In genomic region chr9:122092611-122093506, GRCh38 we compare ENCODE assay signal across 8 cellular contexts. TPM values are rescaled to one million over a fixed set of nuclear protein-coding genes. Genes with fewer than 3 reads are reported as not detected.
DNase-seq lines count a peak whose midpoint lies in the region; ATAC-seq and TF ChIP-seq lines count a peak whose summit lies in the region.

TTLL11 (minus strand) TSS chr9:122093308; CDS start chr9:122093148, 160 bp downstream.

- peak within 1 kb of the TSS; percentile 81 for H3K4me3 Mint-ChIP-seq in activated T-cell treated with anti-CD3 and anti-CD28 coated beads, Interleukin-2, amount 50 U/mL, for 24 hours

- peak within 1 kb of the TSS; percentile 69 to 87 for H3K4me3 ChIP-seq in muscle layer of duodenum (ENCODE audit: low read depth in 1 of 2, low read length in 2 of 2)

- no peaks in the 10 kb centered on the region for H3K36me3 ChIP-seq in muscle layer of duodenum (ENCODE audit: control insufficient read depth in 1 of 2, insufficient read depth in 2 of 2, low read length in 2 of 2)

- H3K27ac Mint-ChIP-seq in activated T-cell treated with anti-CD3 and anti-CD28 coated beads, Interleukin-2, amount 50 U/mL, for 24 hours = peak within 1 kb of the TSS; percentile 77

- ATAC-seq in GM21619 (IDR thresholded peaks at IDR 0.05; ENCODE audit: unreplicated experiment) (peak; percentile 88), esophagus mucosa (peak; percentile 98)

- peaks cover 6 to 45% of the 10 kb centered on the region in 2 donors for H3K4me1 ChIP-seq in muscle layer of duodenum (ENCODE audit: control insufficient read depth in 1 of 2, insufficient read depth in 2 of 2, low read length in 2 of 2)

- no peaks in the 10 kb centered on the region for H3K27me3 ChIP-seq in muscle layer of duodenum (ENCODE audit: low read depth, low read length)

- DNase-seq in DMS153 treated with DMSO at 0.1 percent for 48 hours (lab: John Stamatoyannopoulos, UW; ENCODE audit: unreplicated experiment) = peak; percentile 82
- DNase-seq in OCI-M2 (lab: John Stamatoyannopoulos, UW; ENCODE audit: unreplicated experiment) = peak; percentile 17
- DNase-seq in activated T-cell treated with anti-CD3 and anti-CD28 coated beads, Interleukin-2, amount 50 U/mL, for 24 hours = peak; percentile 97
- DNase-seq in stimulated activated CD8-positive, alpha-beta memory T cell treated with anti-CD3 and anti-CD28 coated beads, Interleukin-7, amount 100 ng/mL, for 24 hours (ENCODE audit: low read depth) = peak; percentile 95

- H3K4me1 Mint-ChIP-seq in activated T-cell treated with anti-CD3 and anti-CD28 coated beads, Interleukin-2, amount 50 U/mL, for 24 hours (ENCODE audit: low read depth) = peaks cover 41% of the 10 kb centered on the region

- no peaks in the 10 kb centered on the region for H3K9me3 Mint-ChIP-seq in activated T-cell treated with anti-CD3 and anti-CD28 coated beads, Interleukin-2, amount 50 U/mL, for 24 hours

- peaks cover 13% of the 10 kb centered on the region for H3K36me3 Mint-ChIP-seq in activated T-cell treated with anti-CD3 and anti-CD28 coated beads, Interleukin-2, amount 50 U/mL, for 24 hours (ENCODE audit: low read depth)

- H3K9me3 ChIP-seq in muscle layer of duodenum (ENCODE audit: control insufficient read depth in 1 of 2, low read length in 2 of 2) = no peaks in the 10 kb centered on the region

- no peak for TF ChIP-seq RAD21 in Ishikawa (IDR thresholded peaks at IDR 0.05; ENCODE audit: low read depth)

- no peak within 1 kb of the TSS for H3K27ac ChIP-seq in muscle layer of duodenum (ENCODE audit: low read length)

- no peak for TF ChIP-seq EP300 in Ishikawa (IDR thresholded peaks at IDR 0.05; ENCODE audit: borderline replicate concordance)

- peaks cover 8% of the 10 kb centered on the region for H3K27me3 Mint-ChIP-seq in activated T-cell treated with anti-CD3 and anti-CD28 coated beads, Interleukin-2, amount 50 U/mL, for 24 hours

TF ChIP-seq in Ishikawa, 13 proteins besides CTCF, POLR2A, EP300 and RAD21:
- TF ChIP-seq REST (IDR thresholded peaks at IDR 0.05; ENCODE audit: low read depth) (peak; percentile 81), MAX (IDR thresholded peaks at IDR 0.05) (peak; percentile 89), TCF12 (IDR thresholded peaks at IDR 0.05; ENCODE audit: low read depth) (peak; percentile 72), EGR1 (IDR thresholded peaks at IDR 0.05) (peak; percentile 82), FOXM1 (IDR thresholded peaks at IDR 0.05; ENCODE audit: borderline replicate concordance, low read depth) (no peak), TEAD4 (IDR thresholded peaks at IDR 0.05) (peak; percentile 37; the same call in 1 of the 2 replicates), ZBTB7A (IDR thresholded peaks at IDR 0.05; ENCODE audit: low read depth) (no peak; the same call in 1 of the 2 replicates), YY1 (IDR thresholded peaks at IDR 0.05; ENCODE audit: low read depth) (peak; percentile 100), CREB1 (IDR thresholded peaks at IDR 0.05; ENCODE audit: low read depth) (peak; percentile 88), TAF1 (IDR thresholded peaks at IDR 0.05; ENCODE audit: low read depth) (peak; percentile 52; the same call in 1 of the 2 replicates), USF1 (IDR thresholded peaks at IDR 0.05) (peak; percentile 100), NFIC (IDR thresholded peaks at IDR 0.05) (peak; percentile 72), CEBPB (IDR thresholded peaks at IDR 0.05) (no peak)

RNA-seq across cellular contexts. Expression of gene TTLL11, which starts in this region (rescaled TPM):
- 3.1 TPM for total RNA-seq in esophagus mucosa

Comparison
In these comparisons a context has a peak if more than half of its experiments do, and no peak if none do; other contexts are left out.
1. DNase-seq: peak in every context shown above with its lines; median percentile 97 in activated T-cell treated with anti-CD3 and anti-CD28 coated beads, Interleukin-2, amount 50 U/mL, for 24 hours; 95 in stimulated activated CD8-positive, alpha-beta memory T cell treated with anti-CD3 and anti-CD28 coated beads, Interleukin-7, amount 100 ng/mL, for 24 hours; 82 in DMS153 treated with DMSO at 0.1 percent for 48 hours; 17 in OCI-M2.